ENCODE assay signal across 2 cellular contexts in genomic region chr3:157398598-157398997, GRCh38.
TF ChIP-seq lines count a peak whose summit lies in the region.

No MANE protein-coding gene starts in this region.

TF ChIP-seq in HepG2, 621 proteins besides CTCF, POLR2A, EP300 and RAD21:
- TF ChIP-seq, protein P1, sequence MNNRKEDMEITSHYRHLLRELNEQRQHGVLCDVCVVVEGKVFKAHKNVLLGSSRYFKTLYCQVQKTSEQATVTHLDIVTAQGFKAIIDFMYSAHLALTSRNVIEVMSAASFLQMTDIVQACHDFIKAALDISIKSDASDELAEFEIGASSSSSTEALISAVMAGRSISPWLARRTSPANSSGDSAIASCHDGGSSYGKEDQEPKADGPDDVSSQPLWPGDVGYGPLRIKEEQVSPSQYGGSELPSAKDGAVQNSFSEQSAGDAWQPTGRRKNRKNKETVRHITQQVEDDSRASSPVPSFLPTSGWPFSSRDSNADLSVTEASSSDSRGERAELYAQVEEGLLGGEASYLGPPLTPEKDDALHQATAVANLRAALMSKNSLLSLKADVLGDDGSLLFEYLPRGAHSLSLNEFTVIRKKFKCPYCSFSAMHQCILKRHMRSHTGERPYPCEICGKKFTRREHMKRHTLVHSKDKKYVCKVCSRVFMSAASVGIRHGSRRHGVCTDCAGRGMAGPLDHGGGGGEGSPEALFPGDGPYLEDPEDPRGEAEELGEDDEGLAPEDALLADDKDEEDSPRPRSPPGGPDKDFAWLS (CRISPR knock-in tag; IDR thresholded peaks at IDR 0.05; ENCODE audit: borderline replicate concordance): no peak
- 0 out of 2 replicates have a peak, but pooled peaks have one; percentile 7 for TF ChIP-seq NFE2L2 (IDR thresholded peaks at IDR 0.05; ENCODE audit: low read length)
TF ChIP-seq in HepG2: peak in this region for 1.

TF ChIP-seq in K562, 482 proteins besides CTCF, POLR2A, EP300 and RAD21:
- TF ChIP-seq KDM1A (IDR thresholded peaks at IDR 0.05) (no peak), ZNF316 (IDR thresholded peaks at IDR 0.05) (peak; percentile 40; the same call in 1 of the 2 replicates), BCOR (IDR thresholded peaks at IDR 0.05) (no peak), NFE2L1 (tag; IDR thresholded peaks at IDR 0.05; ENCODE audit: borderline replicate concordance, low read depth) (peak; percentile 57; the same call in 1 of the 2 replicates), PCBP1 (IDR thresholded peaks at IDR 0.05; ENCODE audit: low read depth, low read length, poor library complexity, severe bottlenecking) (no peak), C11orf30 (IDR thresholded peaks at IDR 0.05; ENCODE audit: low read depth) (peak; percentile 61; the same call in 1 of the 2 replicates), NBN (IDR thresholded peaks at IDR 0.05; ENCODE audit: low read depth) (no peak), MAFK (IDR thresholded peaks at IDR 0.05; ENCODE audit: low read length) (peak; percentile 23; the same call in 1 of the 2 replicates), MAFF (IDR thresholded peaks at IDR 0.05; ENCODE audit: low read length) (peak; percentile 48; the same call in 1 of the 2 replicates), MAFG (tag; conservative IDR thresholded peaks at IDR 0.05) (peak; percentile 74), NFE2 (IDR thresholded peaks at IDR 0.05; ENCODE audit: low read depth) (peak; percentile 83), TRIM24 (IDR thresholded peaks at IDR 0.05) (no peak)
- TF ChIP-seq, protein P2, sequence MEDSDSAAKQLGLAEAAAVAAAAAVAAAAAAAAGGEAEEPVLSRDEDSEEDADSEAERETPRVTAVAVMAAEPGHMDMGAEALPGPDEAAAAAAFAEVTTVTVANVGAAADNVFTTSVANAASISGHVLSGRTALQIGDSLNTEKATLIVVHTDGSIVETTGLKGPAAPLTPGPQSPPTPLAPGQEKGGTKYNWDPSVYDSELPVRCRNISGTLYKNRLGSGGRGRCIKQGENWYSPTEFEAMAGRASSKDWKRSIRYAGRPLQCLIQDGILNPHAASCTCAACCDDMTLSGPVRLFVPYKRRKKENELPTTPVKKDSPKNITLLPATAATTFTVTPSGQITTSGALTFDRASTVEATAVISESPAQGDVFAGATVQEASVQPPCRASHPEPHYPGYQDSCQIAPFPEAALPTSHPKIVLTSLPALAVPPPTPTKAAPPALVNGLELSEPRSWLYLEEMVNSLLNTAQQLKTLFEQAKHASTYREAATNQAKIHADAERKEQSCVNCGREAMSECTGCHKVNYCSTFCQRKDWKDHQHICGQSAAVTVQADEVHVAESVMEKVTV (CRISPR knock-in tag; IDR thresholded peaks at IDR 0.05): no peak
